ENCODE assay signal across 25 cellular contexts in genomic region chr6:69064226-69064625, GRCh38.
DNase-seq lines count a peak whose midpoint lies in the region; ATAC-seq, FAIRE-seq and TF ChIP-seq lines count a peak whose summit lies in the region.
"Had no signal": no experiment of that assay in that cellular context is flagged by ENCODE, and none has a peak within 500 bp of the region (broad histone marks: within the 10 kb centered on the region; RNA-seq: fewer than 3 reads in every experiment).

No MANE protein-coding gene starts in this region.

- H3K36me3 ChIP-seq in SK-N-MC (ENCODE audit: insufficient read depth, low read length) (no peaks in the 10 kb centered on the region), kidney epithelial cell (ENCODE audit: control insufficient read depth, insufficient read depth, low read length) (no peaks in the 10 kb centered on the region), thyroid gland (no peaks in the 10 kb centered on the region)
- H3K36me3 ChIP-seq: HAP-1 had no signal

- TF ChIP-seq CTCF in kidney epithelial cell (IDR thresholded peaks at IDR 0.05; ENCODE audit: insufficient read depth, low read length, poor library complexity, severe bottlenecking), result no peak
- TF ChIP-seq CTCF in thyroid gland (IDR thresholded peaks at IDR 0.05), result no peak

- no peaks in the 10 kb centered on the region for H3K4me1 ChIP-seq in thyroid gland
- H3K4me1 ChIP-seq: HAP-1 had no signal

- H3K27ac ChIP-seq in SK-N-MC, result peak overlapping the region; percentile 47; the same call in 1 of the 2 replicates
- H3K27ac ChIP-seq in thyroid gland, result no peak overlapping the region
- H3K27ac ChIP-seq: 22Rv1, C4-2B had no signal

- H3K4me3 ChIP-seq in SK-N-MC (no peak overlapping the region), kidney epithelial cell (ENCODE audit: low read depth, low read length) (no peak overlapping the region), thyroid gland (replicated peaks in 1 of 3) (no peak overlapping the region)
- H3K4me3 ChIP-seq: HAP-1 had no signal

- DNase-seq in SK-N-MC (ENCODE audit: low read depth, low spot score) (no peak), kidney epithelial cell (ENCODE audit: low read depth) (peak; percentile 18), thyroid gland (no peak), NCI-H2227 (lab: John Stamatoyannopoulos, UW; ENCODE audit: unreplicated experiment) (no peak), GOT3 (lab: John Stamatoyannopoulos, UW) (no peak)
- no peak for DNase-seq in stimulated activated CD4-positive, alpha-beta T cell treated with anti-CD3 and anti-CD28 coated beads, Interleukin-2, amount 100 ng/mL, for 48 hours
- DNase-seq: CD8-positive, alpha-beta memory T cell; EL; KBM-7; MM.1S; NCI-H1092; NCI-H1436 treated with DMSO at 0.1 percent for 48 hours; NCI-H2029 treated with DMSO at 0.1 percent for 48 hours; NCI-H345; NCI-H524; NCI-H774; NK-92 treated with Interleukin-12 subunit alpha and Interleukin-12 subunit beta, amount 100 ng/mL, for 24 hours; OCI-M1; Right ventricle myocardium superior had no signal

- peak; percentile 87 for FAIRE-seq in A204.1 (lab: Jason Lieb, UNC)
- FAIRE-seq: D721Med had no signal

- H3K9me3 ChIP-seq in SK-N-MC (ENCODE audit: low read depth, low read length) (no peaks in the 10 kb centered on the region), thyroid gland (no peaks in the 10 kb centered on the region)
- H3K9me3 ChIP-seq: HAP-1 had no signal

- no peaks in the 10 kb centered on the region for H3K27me3 ChIP-seq in kidney epithelial cell (ENCODE audit: control insufficient read depth, insufficient read depth, low read length)
- H3K27me3 ChIP-seq in thyroid gland, result no peaks in the 10 kb centered on the region

- peak; percentile 59 for ATAC-seq in GM18861 (IDR thresholded peaks at IDR 0.05; ENCODE audit: unreplicated experiment)

- intact Hi-C loops in thyroid gland (cut with DNase I), result no loop called here

- no peak overlapping the region for H3K9ac ChIP-seq in SK-N-MC (ENCODE audit: insufficient read length)

- TF ChIP-seq POLR2A in thyroid gland (IDR thresholded peaks at IDR 0.05), result no peak

- 84 to 90% methylated on average over 1 of the region's 1 CpG for WGBS in thyroid gland, 2 donors
